In genomic region chr17:9023389-9024210, GRCh38 we compare ENCODE assay signal across 13 cellular contexts. TPM values are rescaled to one million over a fixed set of nuclear protein-coding genes. Genes with fewer than 3 reads are reported as not detected.
A peak's percentile ranks its signal among the peaks of the same experiment; 100 is the strongest.
DNase-seq lines count a peak whose midpoint lies in the region; ATAC-seq, FAIRE-seq and TF ChIP-seq lines count a peak whose summit lies in the region.
"Had no signal": no experiment of that assay in that cellular context is flagged by ENCODE, and none has a peak within 500 bp of the region (broad histone marks: within the 10 kb centered on the region; RNA-seq: fewer than 3 reads in every experiment).

No MANE protein-coding gene starts in this region.

- H3K9me3 ChIP-seq in iPS-18c (ENCODE audit: control insufficient read depth, insufficient read depth, low read length) (peaks cover 4% of the 10 kb centered on the region), gastrocnemius medialis (no peaks in the 10 kb centered on the region)

- TF ChIP-seq CTCF in GM13977 (IDR thresholded peaks at IDR 0.05; ENCODE audit: extremely low read depth, insufficient read depth, missing control alignments) (no peak), gastrocnemius medialis (IDR thresholded peaks at IDR 0.05 in 4 of 5, conservative IDR thresholded peaks at IDR 0.05 in 1 of 5) (no peak), D721Med (IDR thresholded peaks at IDR 0.05; ENCODE audit: insufficient read depth, missing control alignments) (no peak)

- no peaks in the 10 kb centered on the region for H3K9me3 Mint-ChIP-seq in activated T-helper 1 cell treated with anti-CD3 and anti-CD28 coated beads, Interleukin-12 subunit alpha, Interleukin-12 subunit beta, Interleukin-2, Interleukin-4 antibody, amounts not matched to agents 30 ng/mL and 10 ng/mL and 1 ng/mL, durations not matched to agents 14 hours and 24 hours and 36 hours

- H3K27me3 ChIP-seq in gastrocnemius medialis = peaks cover 18 to 26% (median 23%) of the 10 kb centered on the region in 3 donors

- H3K27ac ChIP-seq in gastrocnemius medialis = no peak overlapping the region

- H3K36me3 Mint-ChIP-seq in activated T-helper 1 cell treated with anti-CD3 and anti-CD28 coated beads, Interleukin-12 subunit alpha, Interleukin-12 subunit beta, Interleukin-2, Interleukin-4 antibody, amounts not matched to agents 30 ng/mL and 10 ng/mL and 1 ng/mL, durations not matched to agents 14 hours and 24 hours and 36 hours (ENCODE audit: low read depth) = no peaks in the 10 kb centered on the region

- DNase-seq in GM13977 (ENCODE audit: low spot score) (peak; percentile 38), gastrocnemius medialis (no peak), kidney glomerular epithelial cell (lab: John Stamatoyannopoulos, UW) (no peak), D721Med (ENCODE audit: insufficient read length, low spot score) (no peak), LoVo (ENCODE audit: low spot score) (no peak), NCI-H82 (lab: John Stamatoyannopoulos, UW) (no peak)
- DNase-seq in activated T-helper 1 cell treated with anti-CD3 and anti-CD28 coated beads, Interleukin-12 subunit alpha, Interleukin-12 subunit beta, Interleukin-2, Interleukin-4 antibody, amounts not matched to agents 30 ng/mL and 10 ng/mL and 1 ng/mL, durations not matched to agents 14 hours and 24 hours and 36 hours (ENCODE audit: low spot score) = no peak
- DNase-seq: cerebellar nuclear complex, DND-41, NCI-H2081 had no signal

- peaks cover 4% of the 10 kb centered on the region for H3K4me1 Mint-ChIP-seq in activated T-helper 1 cell treated with anti-CD3 and anti-CD28 coated beads, Interleukin-12 subunit alpha, Interleukin-12 subunit beta, Interleukin-2, Interleukin-4 antibody, amounts not matched to agents 30 ng/mL and 10 ng/mL and 1 ng/mL, durations not matched to agents 14 hours and 24 hours and 36 hours (ENCODE audit: low read depth)

- no peak for TF ChIP-seq POLR2A in gastrocnemius medialis (IDR thresholded peaks at IDR 0.05)

- no peak for ATAC-seq in gastrocnemius medialis

- intact Hi-C loops in activated T-helper 1 cell treated with anti-CD3 and anti-CD28 coated beads, Interleukin-12 subunit alpha, Interleukin-12 subunit beta, Interleukin-2, Interleukin-4 antibody, amounts not matched to agents 30 ng/mL and 10 ng/mL and 1 ng/mL, durations not matched to agents 14 hours and 24 hours and 36 hours (cut with micrococcal nuclease) = loop anchor here (10.0 kb wide), 2 partner anchors 271 to 1809 kb away; partner anchors contain the start of genes ACADVL and DLG4
- intact Hi-C loops in gastrocnemius medialis (cut with DNase I; ENCODE audit: low total_unique reads) = no loop called here

- H3K36me3 ChIP-seq in gastrocnemius medialis = no peaks in the 10 kb centered on the region

- peak overlapping the region; percentile 28; the same call in 1 of the 2 replicates for H3K4me3 ChIP-seq in iPS-18c (ENCODE audit: insufficient read depth, low read depth, low read length)
- H3K4me3 ChIP-seq in gastrocnemius medialis = peak overlapping the region in 3 of 4 donors; percentile 54 to 81 (median 66)

- peaks cover 72% of the 10 kb centered on the region for H3K27me3 Mint-ChIP-seq in activated T-helper 1 cell treated with anti-CD3 and anti-CD28 coated beads, Interleukin-12 subunit alpha, Interleukin-12 subunit beta, Interleukin-2, Interleukin-4 antibody, amounts not matched to agents 30 ng/mL and 10 ng/mL and 1 ng/mL, durations not matched to agents 14 hours and 24 hours and 36 hours (ENCODE audit: insufficient read depth)

- H3K4me1 ChIP-seq in gastrocnemius medialis = peaks cover 0 to 9% of the 10 kb centered on the region in 2 donors

- no peak for FAIRE-seq in D721Med (lab: Jason Lieb, UNC)
- FAIRE-seq: RCC 7860 had no signal

- peak overlapping the region; percentile 55 for H3K27ac Mint-ChIP-seq in activated T-helper 1 cell treated with anti-CD3 and anti-CD28 coated beads, Interleukin-12 subunit alpha, Interleukin-12 subunit beta, Interleukin-2, Interleukin-4 antibody, amounts not matched to agents 30 ng/mL and 10 ng/mL and 1 ng/mL, durations not matched to agents 14 hours and 24 hours and 36 hours

- in situ Hi-C loops in GM13977 (cut with MboI; ENCODE audit: low pct_unique_long_range_greater_than_20kb, low sequenced_read_pairs, unreplicated experiment) = no loop called here
- in situ Hi-C loops in gastrocnemius medialis (cut with MboI; ENCODE audit: low sequenced_read_pairs in 4 of 4) = no loop called here

- H3K4me3 Mint-ChIP-seq in activated T-helper 1 cell treated with anti-CD3 and anti-CD28 coated beads, Interleukin-12 subunit alpha, Interleukin-12 subunit beta, Interleukin-2, Interleukin-4 antibody, amounts not matched to agents 30 ng/mL and 10 ng/mL and 1 ng/mL, durations not matched to agents 14 hours and 24 hours and 36 hours = no peak overlapping the region

RNA-seq across cellular contexts. Expression of gene NTN1, which starts 2.3 kb away (rescaled TPM):
- total RNA-seq in activated T-helper 1 cell treated with anti-CD3 and anti-CD28 coated beads, Interleukin-12 subunit alpha, Interleukin-12 subunit beta, Interleukin-2, Interleukin-4 antibody, amounts not matched to agents 30 ng/mL and 10 ng/mL and 1 ng/mL, durations not matched to agents 14 hours and 24 hours and 36 hours = 0.34 and 0.44 TPM in 2 replicates
- total RNA-seq in gastrocnemius medialis = 1 to 10 TPM in 3 of 4 donors, under 1 TPM in 1; 0.76 to 4.1 (median 1.2) TPM
- total RNA-seq: HT1080 had no signal

RNA-seq across cellular contexts. Expression of gene PIK3R5, which starts 58.1 kb away (rescaled TPM):
- total RNA-seq in activated T-helper 1 cell treated with anti-CD3 and anti-CD28 coated beads, Interleukin-12 subunit alpha, Interleukin-12 subunit beta, Interleukin-2, Interleukin-4 antibody, amounts not matched to agents 30 ng/mL and 10 ng/mL and 1 ng/mL, durations not matched to agents 14 hours and 24 hours and 36 hours = 30.5 and 33.6 TPM in 2 replicates
- 1 to 10 TPM in 3 of 4 donors, under 1 TPM in 1; 0.63 to 5.9 (median 2.9) TPM for total RNA-seq in gastrocnemius medialis
- total RNA-seq: HT1080 had no signal
